In the genomic region with DNA sequence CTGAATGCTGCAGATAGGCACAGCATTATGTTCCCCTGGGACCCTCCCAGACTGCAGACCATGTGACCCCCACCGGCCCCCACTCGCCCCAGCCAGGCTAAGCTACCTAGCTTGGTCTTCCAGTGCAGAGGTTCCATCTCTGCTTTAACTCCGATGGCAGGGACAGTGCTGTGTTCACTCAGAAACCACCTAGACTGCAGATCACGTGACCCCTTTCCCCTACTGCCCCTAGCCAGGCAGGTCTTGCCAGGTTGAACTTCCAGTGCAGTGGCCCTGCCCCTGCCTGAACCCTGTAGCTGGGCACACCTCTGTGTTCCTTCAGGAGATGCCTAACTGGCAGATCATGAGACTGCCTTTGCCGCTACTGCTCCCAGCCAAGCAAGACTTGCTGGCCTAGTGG, we compare ENCODE assay signal across 29 cellular contexts.
"Had no signal": no experiment of that assay in that cellular context is flagged by ENCODE, and none has a peak within 500 bp of the region (broad histone marks: within the 10 kb centered on the region; RNA-seq: fewer than 3 reads in every experiment).

No MANE protein-coding gene starts in this region.

- H3K27me3 ChIP-seq: ascending aorta, cardiac muscle cell had no signal

- H3K4me1 ChIP-seq: ascending aorta had no signal

- DNase-seq: activated CD4-positive, alpha-beta T cell treated with anti-CD3 and anti-CD28 coated beads, Interleukin-2, amount 10 ng/mL, durations not matched to agents 7 days and 5 days; activated CD4-positive, alpha-beta T cell treated with anti-CD3 and anti-CD28 coated beads, Interleukin-2, amount 50 U/mL, for 48 hours; activated CD4-positive, CD25-positive, alpha-beta regulatory T cell; activated CD8-positive, alpha-beta T cell treated with anti-CD3 and anti-CD28 coated beads, Interleukin-2, amount 10 ng/mL, durations not matched to agents 7 days and 5 days; activated gamma-delta T cell; activated naive CD4-positive, alpha-beta T cell treated with Interleukin-2 at 50 U/mL for 16 hours; activated naive CD8-positive, alpha-beta T cell treated with anti-CD3 and anti-CD28 coated beads, Interleukin-2, amount 10 ng/mL, durations not matched to agents 7 days and 5 days; activated T-cell treated with anti-CD3 and anti-CD28 coated beads, Interleukin-2, amount 50 U/mL, for 24 hours; amygdala; NCI-H1092 treated with DMSO at 0.1 percent for 48 hours; NCI-H1417; NCI-H146; NCI-H187; NCI-H2029 treated with DMSO at 0.1 percent for 48 hours; NCI-H2107; NCI-H2171 treated with DMSO at 0.1 percent for 48 hours; NCI-H226; NCI-H524 treated with DMSO at 0.1 percent for 48 hours; PC-9; SIG-M5; T-helper 1 cell; T-helper 9 cell; WERI-Rb-1 had no signal

- ATAC-seq: activated CD8-positive, alpha-beta T cell treated with anti-CD3 and anti-CD28 coated beads, Interleukin-2, amount 10 ng/mL, durations not matched to agents 7 days and 5 days; Right ventricle myocardium inferior; SK-N-SH treated with all-trans-retinoic acid at 6 μM for 48 hours had no signal

- FAIRE-seq: RCC 7860 had no signal

- H3K36me3 ChIP-seq: ascending aorta, cardiac muscle cell, WERI-Rb-1 had no signal

- H2AFZ ChIP-seq: PC-9 had no signal

- H3K9me3 ChIP-seq: ascending aorta had no signal

- H3K4me3 ChIP-seq: ascending aorta, cardiac muscle cell, PC-9 had no signal

- H3K27ac ChIP-seq: ascending aorta, cardiac muscle cell, PC-9, RWPE1, WERI-Rb-1 had no signal

- H3K4me2 ChIP-seq: PC-9 had no signal
